13 cellular contexts compared by ENCODE assay signal in genomic region chr1:102241431-102242338, GRCh38.
DNase-seq lines count a peak whose midpoint lies in the region; ATAC-seq and TF ChIP-seq lines count a peak whose summit lies in the region.
"Had no signal": no experiment of that assay in that cellular context is flagged by ENCODE, and none has a peak within 500 bp of the region (broad histone marks: within the 10 kb centered on the region; RNA-seq: fewer than 3 reads in every experiment).

No MANE protein-coding gene starts in this region.

- peak; percentile 12 for DNase-seq in GM12865 (ENCODE audit: low read depth)
- DNase-seq in MM.1S = peak; percentile 31
- no peak for DNase-seq in NCI-H2081 (lab: John Stamatoyannopoulos, UW)
- no peak for DNase-seq in OCI-M2 (lab: John Stamatoyannopoulos, UW; ENCODE audit: unreplicated experiment)
- no peak for DNase-seq in activated CD8-positive, alpha-beta memory T cell treated with anti-CD3 and anti-CD28 coated beads, Interleukin-2, amount 50 U/mL, for 4 hours
- DNase-seq in right lobe of liver = no peak
- DNase-seq: activated CD4-positive, alpha-beta T cell treated with anti-CD3 and anti-CD28 coated beads for 1 hour; activated naive CD4-positive, alpha-beta T cell; immature natural killer cell; NCI-H226; stimulated activated CD8-positive, alpha-beta memory T cell treated with anti-CD3 and anti-CD28 coated beads, Interleukin-4, amount 100 ng/mL, for 48 hours had no signal

- no peaks in the 10 kb centered on the region for H4K20me1 ChIP-seq in MM.1S (ENCODE audit: insufficient read depth, low read length)

- H3K36me3 ChIP-seq in MM.1S (replicated peaks; ENCODE audit: insufficient read depth, low read length) = no peaks in the 10 kb centered on the region
- H3K36me3 ChIP-seq in right lobe of liver = no peaks in the 10 kb centered on the region

- no peaks in the 10 kb centered on the region for H3K4me1 ChIP-seq in MM.1S (ENCODE audit: low read length)
- H3K4me1 ChIP-seq in right lobe of liver = no peaks in the 10 kb centered on the region

- no peaks in the 10 kb centered on the region for H3F3A ChIP-seq in MM.1S (ENCODE audit: insufficient read depth, low read length)

- TF ChIP-seq CTCF in GM12865 (IDR thresholded peaks at IDR 0.05; ENCODE audit: insufficient read depth, low read depth, low read length, missing control alignments) (no peak), MM.1S (IDR thresholded peaks at IDR 0.05; ENCODE audit: low read length) (no peak), right lobe of liver (IDR thresholded peaks at IDR 0.05) (no peak)

- 47% methylated on average over 4 of the region's 4 CpGs for WGBS in right lobe of liver (ENCODE audit: insufficient coverage, low coverage, low lambda C conversion rate, missing lambda C conversion rate)

- H3K9me3 ChIP-seq in MM.1S (replicated peaks; ENCODE audit: insufficient read depth, low read length) (no peaks in the 10 kb centered on the region), right lobe of liver (no peaks in the 10 kb centered on the region)

- H3K79me2 ChIP-seq in MM.1S (ENCODE audit: low read length) = no peaks in the 10 kb centered on the region

- H3K27ac ChIP-seq in MM.1S (ENCODE audit: low read length) (no peak overlapping the region; the same call in 1 of the 2 replicates), right lobe of liver (no peak overlapping the region)

- peak; percentile 72 for ATAC-seq in GM19463 (IDR thresholded peaks at IDR 0.05; ENCODE audit: unreplicated experiment)
- peak; percentile 84 for ATAC-seq in HG02938 (IDR thresholded peaks at IDR 0.05; ENCODE audit: unreplicated experiment)
- no peak for ATAC-seq in right lobe of liver

- no peak overlapping the region for H3K4me3 ChIP-seq in GM12865 (ENCODE audit: low read depth, low read length)
- peak overlapping the region; percentile 40; the same call in 1 of the 2 replicates for H3K4me3 ChIP-seq in MM.1S (ENCODE audit: low read length)
- no peak overlapping the region for H3K4me3 ChIP-seq in right lobe of liver

- no peak for TF ChIP-seq POLR2A in right lobe of liver (IDR thresholded peaks at IDR 0.05)

- H2AFZ ChIP-seq in MM.1S (ENCODE audit: low read length) = no peak overlapping the region

- intact Hi-C loops in right lobe of liver (cut with DNase I) = no loop called here

- H3K9ac ChIP-seq in MM.1S (ENCODE audit: low read length) = no peak overlapping the region

- no peaks in the 10 kb centered on the region for H3K9me2 ChIP-seq in MM.1S (replicated peaks; ENCODE audit: insufficient read depth, low read length)

- H3K4me2 ChIP-seq in MM.1S (ENCODE audit: low read depth, low read length) = peak overlapping the region; percentile 43; the same call in 1 of the 2 replicates

- H3K27me3 ChIP-seq in MM.1S (replicated peaks; ENCODE audit: insufficient read depth, low read length) (no peaks in the 10 kb centered on the region), right lobe of liver (peaks cover 0 to 3% of the 10 kb centered on the region in 2 donors)

Comparison
In these comparisons a context has a peak if more than half of its experiments do, and no peak if none do; other contexts are left out.
1. DNase-seq: peak in GM12865 (single experiment) and MM.1S (single experiment); none in NCI-H2081 (0 of 2), OCI-M2 (single experiment), activated CD8-positive, alpha-beta memory T cell treated with anti-CD3 and anti-CD28 coated beads, Interleukin-2, amount 50 U/mL, for 4 hours (single experiment) and right lobe of liver (0 of 3).
2. ATAC-seq: peak in GM19463 (single experiment) and HG02938 (single experiment); none in right lobe of liver (0 of 4).